ENCODE assay signal across 27 cellular contexts in the genomic region with DNA sequence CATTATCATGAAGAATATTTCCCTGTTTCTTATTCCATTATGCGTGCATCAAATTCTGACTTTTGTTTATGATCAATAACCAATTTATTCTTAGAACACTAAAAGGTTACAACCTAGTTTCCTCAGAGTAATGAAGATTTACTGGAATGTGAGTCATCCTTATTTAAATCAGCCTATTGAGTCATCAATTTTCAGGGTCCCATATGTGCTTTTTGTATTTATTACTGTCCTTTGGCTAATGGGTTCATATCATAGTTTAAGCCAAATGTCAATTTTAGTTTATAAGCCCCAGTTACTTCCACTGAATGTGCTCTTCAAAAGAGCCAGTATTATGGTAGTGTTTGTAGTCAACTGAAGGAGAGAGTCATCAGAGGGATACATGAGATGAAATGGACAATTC.
"Had no signal": no experiment of that assay in that cellular context is flagged by ENCODE, and none has a peak within 500 bp of the region (broad histone marks: within the 10 kb centered on the region; RNA-seq: fewer than 3 reads in every experiment).

No MANE protein-coding gene starts in this region.

- H3K4me1 Mint-ChIP-seq: activated CD4-positive, alpha-beta T cell treated with anti-CD3 and anti-CD28 coated beads, Interleukin-2, amount 10 ng/mL, durations not matched to agents 24 days and 14 days; activated CD8-positive, alpha-beta memory T cell treated with anti-CD3 and anti-CD28 coated beads, Interleukin-2, amount 10 ng/mL, durations not matched to agents 7 days and 5 days; activated naive CD8-positive, alpha-beta T cell treated with anti-CD3 and anti-CD28 coated beads, Interleukin-2, amount 50 U/mL, for 24 hours; brain; central memory CD8-positive, alpha-beta T cell had no signal

- H3K4me1 ChIP-seq: ascending aorta had no signal

- ATAC-seq: activated CD8-positive, alpha-beta memory T cell treated with anti-CD3 and anti-CD28 coated beads, Interleukin-2, amount 10 ng/mL, durations not matched to agents 7 days and 5 days; activated naive CD4-positive, alpha-beta T cell treated with anti-CD3 and anti-CD28 coated beads, Interleukin-2, amount 50 U/mL, for 72 hours; activated naive CD8-positive, alpha-beta T cell treated with anti-CD3 and anti-CD28 coated beads, Interleukin-2, amount 50 U/mL, for 24 hours; WTC11 had no signal

- H3K27ac Mint-ChIP-seq: activated CD4-positive, alpha-beta T cell treated with anti-CD3 and anti-CD28 coated beads, Interleukin-2, amount 10 ng/mL, durations not matched to agents 24 days and 14 days; activated CD8-positive, alpha-beta memory T cell treated with anti-CD3 and anti-CD28 coated beads, Interleukin-2, amount 10 ng/mL, durations not matched to agents 7 days and 5 days; activated naive CD4-positive, alpha-beta T cell treated with anti-CD3 and anti-CD28 coated beads, Interleukin-2, amount 50 U/mL, for 72 hours; activated naive CD8-positive, alpha-beta T cell treated with anti-CD3 and anti-CD28 coated beads, Interleukin-2, amount 50 U/mL, for 24 hours; activated T-cell treated with anti-CD3 and anti-CD28 coated beads, Interleukin-2, amount 50 U/mL, for 24 hours; activated T-helper 1 cell treated with anti-CD3 and anti-CD28 coated beads, Interleukin-12 subunit alpha, Interleukin-12 subunit beta, Interleukin-2, Interleukin-4 antibody, amounts not matched to agents 30 ng/mL and 10 ng/mL and 1 ng/mL, durations not matched to agents 14 hours and 24 hours and 36 hours; brain; T-helper 1 cell treated with Interleukin-12 subunit alpha and Interleukin-12 subunit beta and Interleukin-4 antibody, amounts not matched to agents 30 μg/mL and 1 μg/mL, for 36 hours; WTC11 had no signal

- DNase-seq: activated CD4-positive, alpha-beta T cell treated with anti-CD3 and anti-CD28 coated beads, Interleukin-2, amount 10 ng/mL, durations not matched to agents 24 days and 14 days; activated CD4-positive, alpha-beta T cell treated with anti-CD3 and anti-CD28 coated beads, Interleukin-2, amount 50 U/mL, for 48 hours; activated CD4-positive, CD25-positive, alpha-beta regulatory T cell treated with anti-CD3 and anti-CD28 coated beads, Interleukin-2, amount 50 U/mL, for 72 hours; activated CD8-positive, alpha-beta memory T cell treated with anti-CD3 and anti-CD28 coated beads, Interleukin-2, amount 10 ng/mL, durations not matched to agents 7 days and 5 days; activated effector memory CD4-positive, alpha-beta T cell treated with anti-CD3 and anti-CD28 coated beads, Interleukin-2, amount 50 U/mL, for 16 hours; activated naive CD4-positive, alpha-beta T cell treated with Interleukin-2 at 50 U/mL for 16 hours; activated naive CD8-positive, alpha-beta T cell treated with anti-CD3 and anti-CD28 coated beads, Interleukin-2, amount 50 U/mL, for 24 hours; activated T-cell treated with anti-CD3 and anti-CD28 coated beads, Interleukin-2, amount 50 U/mL, for 24 hours; amniotic stem cell; NCI-H1092; NCI-H1417; NCI-H1930; NCI-H2107; NCI-H2171 treated with DMSO at 0.1 percent for 48 hours; NCI-H345; NCI-H510A; NCI-H526 treated with DMSO at 0.1 percent for 48 hours; SW 1271; T-helper 9 cell had no signal

- H3K9me3 ChIP-seq: ascending aorta had no signal

- H3K27me3 ChIP-seq: ascending aorta had no signal

- H3K36me3 ChIP-seq: ascending aorta had no signal

- H3K9me3 Mint-ChIP-seq: activated CD4-positive, alpha-beta T cell treated with anti-CD3 and anti-CD28 coated beads, Interleukin-2, amount 10 ng/mL, durations not matched to agents 24 days and 14 days; activated T-helper 1 cell treated with anti-CD3 and anti-CD28 coated beads, Interleukin-12 subunit alpha, Interleukin-12 subunit beta, Interleukin-2, Interleukin-4 antibody, amounts not matched to agents 30 ng/mL and 10 ng/mL and 1 ng/mL, durations not matched to agents 14 hours and 24 hours and 36 hours had no signal

- H3K27me3 Mint-ChIP-seq: activated CD4-positive, alpha-beta T cell treated with anti-CD3 and anti-CD28 coated beads, Interleukin-2, amount 10 ng/mL, durations not matched to agents 24 days and 14 days; activated CD8-positive, alpha-beta memory T cell treated with anti-CD3 and anti-CD28 coated beads, Interleukin-2, amount 10 ng/mL, durations not matched to agents 7 days and 5 days; activated naive CD8-positive, alpha-beta T cell treated with anti-CD3 and anti-CD28 coated beads, Interleukin-2, amount 50 U/mL, for 24 hours; activated T-cell treated with anti-CD3 and anti-CD28 coated beads, Interleukin-2, amount 50 U/mL, for 24 hours; central memory CD8-positive, alpha-beta T cell had no signal

- H3K27ac ChIP-seq: ascending aorta, SK-N-MC had no signal

- H3K4me3 Mint-ChIP-seq: activated CD4-positive, alpha-beta T cell treated with anti-CD3 and anti-CD28 coated beads, Interleukin-2, amount 10 ng/mL, durations not matched to agents 24 days and 14 days; activated CD8-positive, alpha-beta memory T cell treated with anti-CD3 and anti-CD28 coated beads, Interleukin-2, amount 10 ng/mL, durations not matched to agents 7 days and 5 days; activated naive CD8-positive, alpha-beta T cell treated with anti-CD3 and anti-CD28 coated beads, Interleukin-2, amount 50 U/mL, for 24 hours; activated T-cell treated with anti-CD3 and anti-CD28 coated beads, Interleukin-2, amount 50 U/mL, for 24 hours; activated T-helper 1 cell treated with anti-CD3 and anti-CD28 coated beads, Interleukin-12 subunit alpha, Interleukin-12 subunit beta, Interleukin-2, Interleukin-4 antibody, amounts not matched to agents 30 ng/mL and 10 ng/mL and 1 ng/mL, durations not matched to agents 14 hours and 24 hours and 36 hours; brain; central memory CD8-positive, alpha-beta T cell; T-helper 1 cell treated with Interleukin-12 subunit alpha and Interleukin-12 subunit beta and Interleukin-4 antibody, amounts not matched to agents 30 μg/mL and 1 μg/mL, for 36 hours; WTC11 had no signal

- H3K4me3 ChIP-seq: ascending aorta, SK-N-MC had no signal

- H3K36me3 Mint-ChIP-seq: activated CD8-positive, alpha-beta memory T cell treated with anti-CD3 and anti-CD28 coated beads, Interleukin-2, amount 10 ng/mL, durations not matched to agents 7 days and 5 days; brain had no signal
